Comparison of ENCODE assay signal across 1 cellular context in genomic region chr16:69520800-69521602, GRCh38.
TF ChIP-seq lines count a peak whose summit lies in the region.

No MANE protein-coding gene starts in this region.

TF ChIP-seq in HepG2, 621 proteins besides CTCF, POLR2A, EP300 and RAD21 (continued from another document and continues in another):
- 0 out of 2 replicates have a peak, but pooled peaks have one; percentile 54 for TF ChIP-seq RNF219 (CRISPR knock-in tag; IDR thresholded peaks at IDR 0.05)
- no peak for TF ChIP-seq ZHX2 (IDR thresholded peaks at IDR 0.05; ENCODE audit: low read depth)
- peak; percentile 80; the same call in 1 of the 2 replicates for TF ChIP-seq ZHX2 (CRISPR knock-in tag; IDR thresholded peaks at IDR 0.05; ENCODE audit: borderline replicate concordance)
- TF ChIP-seq TBP (CRISPR knock-in tag; IDR thresholded peaks at IDR 0.05) = no peak
- no peak for TF ChIP-seq FIP1L1 (IDR thresholded peaks at IDR 0.05; ENCODE audit: borderline replicate concordance, insufficient read depth, low read depth, low read length)
- TF ChIP-seq ZNF329 (CRISPR knock-in tag; IDR thresholded peaks at IDR 0.05; ENCODE audit: low read depth) = 0 out of 2 replicates have a peak, but pooled peaks have one; percentile 44
- TF ChIP-seq, protein P1, sequence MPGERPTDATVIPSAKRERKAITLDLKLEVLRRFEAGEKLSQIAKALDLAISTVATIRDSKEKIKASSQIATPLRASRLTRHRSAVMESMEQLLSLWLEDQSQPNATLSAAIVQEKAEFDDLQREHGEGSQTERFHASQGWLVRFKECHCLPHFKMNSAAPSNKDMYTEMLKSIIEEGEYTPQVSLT (CRISPR knock-in tag; IDR thresholded peaks at IDR 0.05; ENCODE audit: borderline replicate concordance, low read depth) = no peak
- no peak for TF ChIP-seq KAT8 (CRISPR knock-in tag; IDR thresholded peaks at IDR 0.05)
- TF ChIP-seq ZNF230 (CRISPR knock-in tag; IDR thresholded peaks at IDR 0.05) = peak; percentile 23; the same call in 1 of the 2 replicates
- TF ChIP-seq CCAR2 (optimal IDR thresholded peaks at IDR 0.05; ENCODE audit: low read depth, low read length) = peak; percentile 31
- no peak for TF ChIP-seq ZBTB49 (CRISPR knock-in tag; IDR thresholded peaks at IDR 0.05; ENCODE audit: borderline replicate concordance)
- peak; percentile 28; the same call in 1 of the 2 replicates for TF ChIP-seq GFI1 (CRISPR knock-in tag; IDR thresholded peaks at IDR 0.05; ENCODE audit: borderline replicate concordance)
- TF ChIP-seq RORA (CRISPR knock-in tag; IDR thresholded peaks at IDR 0.05) = no peak
- TF ChIP-seq ZNF12 (CRISPR knock-in tag; IDR thresholded peaks at IDR 0.05) = no peak; the same call in 1 of the 2 replicates
- 0 out of 2 replicates have a peak, but pooled peaks have one; percentile 52 for TF ChIP-seq KLF11 (CRISPR knock-in tag; IDR thresholded peaks at IDR 0.05)
- TF ChIP-seq, protein P2, sequence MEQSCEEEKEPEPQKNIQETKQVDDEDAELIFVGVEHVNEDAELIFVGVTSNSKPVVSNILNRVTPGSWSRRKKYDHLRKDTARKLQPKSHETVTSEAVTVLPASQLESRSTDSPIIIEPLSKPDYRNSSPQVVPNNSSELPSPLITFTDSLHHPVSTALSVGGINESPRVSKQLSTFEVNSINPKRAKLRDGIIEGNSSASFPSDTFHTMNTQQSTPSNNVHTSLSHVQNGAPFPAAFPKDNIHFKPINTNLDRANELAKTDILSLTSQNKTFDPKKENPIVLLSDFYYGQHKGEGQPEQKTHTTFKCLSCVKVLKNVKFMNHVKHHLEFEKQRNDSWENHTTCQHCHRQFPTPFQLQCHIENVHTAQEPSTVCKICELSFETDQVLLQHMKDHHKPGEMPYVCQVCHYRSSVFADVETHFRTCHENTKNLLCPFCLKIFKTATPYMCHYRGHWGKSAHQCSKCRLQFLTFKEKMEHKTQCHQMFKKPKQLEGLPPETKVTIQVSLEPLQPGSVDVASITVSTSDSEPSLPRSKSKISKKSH (CRISPR knock-in tag; IDR thresholded peaks at IDR 0.05; ENCODE audit: borderline replicate concordance) = no peak
- no peak for TF ChIP-seq ZSCAN25 (CRISPR knock-in tag; IDR thresholded peaks at IDR 0.05)
- TF ChIP-seq ZNF251 (CRISPR knock-in tag; IDR thresholded peaks at IDR 0.05) = no peak
- 0 out of 2 replicates have a peak, but pooled peaks have one; percentile 48 for TF ChIP-seq E2F1 (CRISPR knock-in tag; IDR thresholded peaks at IDR 0.05)
- peak; percentile 82 for TF ChIP-seq CEBPG (CRISPR knock-in tag; IDR thresholded peaks at IDR 0.05)
- TF ChIP-seq SRF (IDR thresholded peaks at IDR 0.05; ENCODE audit: low read depth, low read length) = no peak
- no peak for TF ChIP-seq GLI4 (CRISPR knock-in tag; IDR thresholded peaks at IDR 0.05; ENCODE audit: borderline replicate concordance)
- TF ChIP-seq ZBTB43 (CRISPR knock-in tag; conservative IDR thresholded peaks at IDR 0.05) = no peak
- no peak for TF ChIP-seq ZNF83 (CRISPR knock-in tag; IDR thresholded peaks at IDR 0.05; ENCODE audit: borderline replicate concordance)
- TF ChIP-seq, protein P3, sequence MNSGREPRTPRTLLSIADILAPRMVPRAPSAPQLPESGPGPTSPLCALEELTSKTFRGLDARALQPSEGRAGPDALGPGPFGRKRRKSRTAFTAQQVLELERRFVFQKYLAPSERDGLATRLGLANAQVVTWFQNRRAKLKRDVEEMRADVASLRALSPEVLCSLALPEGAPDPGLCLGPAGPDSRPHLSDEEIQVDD (CRISPR knock-in tag; IDR thresholded peaks at IDR 0.05; ENCODE audit: borderline replicate concordance) = no peak
- TF ChIP-seq, protein P4, sequence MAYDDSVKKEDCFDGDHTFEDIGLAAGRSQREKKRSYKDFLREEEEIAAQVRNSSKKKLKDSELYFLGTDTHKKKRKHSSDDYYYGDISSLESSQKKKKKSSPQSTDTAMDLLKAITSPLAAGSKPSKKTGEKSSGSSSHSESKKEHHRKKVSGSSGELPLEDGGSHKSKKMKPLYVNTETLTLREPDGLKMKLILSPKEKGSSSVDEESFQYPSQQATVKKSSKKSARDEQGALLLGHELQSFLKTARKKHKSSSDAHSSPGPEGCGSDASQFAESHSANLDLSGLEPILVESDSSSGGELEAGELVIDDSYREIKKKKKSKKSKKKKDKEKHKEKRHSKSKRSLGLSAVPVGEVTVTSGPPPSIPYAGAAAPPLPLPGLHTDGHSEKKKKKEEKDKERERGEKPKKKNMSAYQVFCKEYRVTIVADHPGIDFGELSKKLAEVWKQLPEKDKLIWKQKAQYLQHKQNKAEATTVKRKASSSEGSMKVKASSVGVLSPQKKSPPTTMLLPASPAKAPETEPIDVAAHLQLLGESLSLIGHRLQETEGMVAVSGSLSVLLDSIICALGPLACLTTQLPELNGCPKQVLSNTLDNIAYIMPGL (CRISPR knock-in tag; IDR thresholded peaks at IDR 0.05; ENCODE audit: borderline replicate concordance in 1 of 2, low read depth in 1 of 2) = peak; percentile 22 to 47; a peak in 2 of 4 replicates
- TF ChIP-seq ZNF33B (CRISPR knock-in tag; IDR thresholded peaks at IDR 0.05) = no peak
- TF ChIP-seq ZNF660 (CRISPR knock-in tag; IDR thresholded peaks at IDR 0.05; ENCODE audit: borderline replicate concordance, low read depth) = no peak
- no peak for TF ChIP-seq ZNF737 (CRISPR knock-in tag; IDR thresholded peaks at IDR 0.05; ENCODE audit: borderline replicate concordance)
- no peak for TF ChIP-seq ZNF792 (CRISPR knock-in tag; IDR thresholded peaks at IDR 0.05)
- 0 out of 2 replicates have a peak, but pooled peaks have one; percentile 56 for TF ChIP-seq ZNF564 (CRISPR knock-in tag; IDR thresholded peaks at IDR 0.05)
- TF ChIP-seq ZNF766 (CRISPR knock-in tag; IDR thresholded peaks at IDR 0.05; ENCODE audit: borderline replicate concordance) = no peak
- TF ChIP-seq PRPF4 (IDR thresholded peaks at IDR 0.05; ENCODE audit: low read depth, low read length, poor library complexity, severe bottlenecking) = no peak
- no peak for TF ChIP-seq THAP11 (CRISPR knock-in tag; IDR thresholded peaks at IDR 0.05)
- 0 out of 2 replicates have a peak, but pooled peaks have one; percentile 31 for TF ChIP-seq ZFY (CRISPR knock-in tag; IDR thresholded peaks at IDR 0.05)
- TF ChIP-seq ZNF275 (CRISPR knock-in tag; IDR thresholded peaks at IDR 0.05; ENCODE audit: borderline replicate concordance) = 0 out of 2 replicates have a peak, but pooled peaks have one; percentile 35
- TF ChIP-seq HNRNPL (IDR thresholded peaks at IDR 0.05; ENCODE audit: low read depth, low read length) = no peak
